In genomic region chr5:122996102-122996501, GRCh38 we compare ENCODE assay signal across 23 cellular contexts. TPM values are rescaled to one million over a fixed set of nuclear protein-coding genes. Genes with fewer than 3 reads are reported as not detected.
DNase-seq lines count a peak whose midpoint lies in the region; ATAC-seq, FAIRE-seq and TF ChIP-seq lines count a peak whose summit lies in the region.
"Had no signal": no experiment of that assay in that cellular context is flagged by ENCODE, and none has a peak within 500 bp of the region (broad histone marks: within the 10 kb centered on the region; RNA-seq: fewer than 3 reads in every experiment).

No MANE protein-coding gene starts in this region.

- H3K4me2 ChIP-seq in HepG2 (ENCODE audit: low read depth, low read length), result no peak overlapping the region
- H3K4me2 ChIP-seq: A549 had no signal

- TF ChIP-seq RAD21 in liver (IDR thresholded peaks at IDR 0.05) (peak in 1 of 2 donors; percentile 41), HepG2 (CRISPR knock-in tag; IDR thresholded peaks at IDR 0.05) (no peak)

- H2AFZ ChIP-seq in HepG2 (ENCODE audit: low read length), result no peak overlapping the region
- H2AFZ ChIP-seq: GM23248 had no signal

- in situ Hi-C loops in HepG2 (cut with HindIII; ENCODE audit: extremely low pct_ligation_motif_present, low pct_unique_long_range_greater_than_20kb), result no loop called here

- H3K4me3 ChIP-seq in liver (ENCODE audit: low read depth in 1 of 3, low read length in 3 of 3) (peak overlapping the region in 1 of 3 donors; percentile 12), HepG2 (replicated peaks in 1 of 3; ENCODE audit: insufficient read depth in 1 of 3, low read depth in 2 of 3, low read length in 3 of 3) (no peak overlapping the region)
- H3K4me3 ChIP-seq: A549, GM23248 had no signal

- no peak for TF ChIP-seq POLR2A in HepG2 (IDR thresholded peaks at IDR 0.05; ENCODE audit: insufficient read depth in 1 of 2, low read depth in 2 of 2, low read length in 2 of 2)

- 36% methylated on average over 3 of the region's 3 CpGs for WGBS in liver
- 91% methylated on average over 3 of the region's 3 CpGs for WGBS in HepG2 (ENCODE audit: low lambda C conversion rate)

- intact Hi-C loops in HepG2 (cut with micrococcal nuclease; ENCODE audit: unreplicated experiment), result no loop called here

- FAIRE-seq in HepG2 (lab: Jason Lieb, UNC), result no peak
- FAIRE-seq: A549, G401.6, GM12892, GM19239, H1 had no signal

- no TSS peak for BruUV-seq in HepG2 (replicated peaks; lab: Mats Ljungman, UMichigan)

- peak overlapping the region; percentile 42 to 68 for H3K27ac ChIP-seq in liver (ENCODE audit: low read depth in 1 of 2, low read length in 2 of 2)
- H3K27ac ChIP-seq in HepG2 (ENCODE audit: extremely low read length, insufficient read depth, low read length), result no peak overlapping the region
- H3K27ac ChIP-seq: A549, GM23248 had no signal

- DNase-seq in HepG2 (ENCODE audit: low spot score) (no peak), globus pallidus (ENCODE audit: low spot score) (peak; percentile 7), medulla oblongata (ENCODE audit: extremely low spot score) (peak; percentile 25), NCI-H510A (lab: John Stamatoyannopoulos, UW) (no peak)
- DNase-seq: 8988T; ACHN; AML-193; Calu3; CD4-positive, alpha-beta memory T cell; COR-L47; DMS53; DMS79 treated with DMSO at 0.1 percent for 48 hours; GM23248; H7 had no signal

- ATAC-seq in HepG2 (no peak), HG02885 (IDR thresholded peaks at IDR 0.05; ENCODE audit: poor library complexity, unreplicated experiment) (no peak), HG03342 (IDR thresholded peaks at IDR 0.05; ENCODE audit: unreplicated experiment) (no peak)
- ATAC-seq: A549, HCT116 had no signal

- H3K9ac ChIP-seq in liver (ENCODE audit: low read depth in 1 of 2, low read length in 2 of 2) (no peak overlapping the region), HepG2 (ENCODE audit: insufficient read depth, low read depth, low read length) (no peak overlapping the region)
- H3K9ac ChIP-seq: GM23248 had no signal

- H3K36me3 ChIP-seq in liver (ENCODE audit: control insufficient read depth in 4 of 4, insufficient read depth in 3 of 4, low read depth in 1 of 4, low read length in 3 of 4) (no peaks in the 10 kb centered on the region), HepG2 (replicated peaks in 1 of 2; ENCODE audit: control insufficient read depth in 1 of 2, insufficient read depth in 2 of 2, low read length in 2 of 2) (no peaks in the 10 kb centered on the region; a peak in 1 of 5 replicates)

- CTCF ChIA-PET in HepG2 (lab: Yijun Ruan, JAX; ENCODE audit: low intra/inter-chr PET ratio, low total read pairs), result no interaction called here

- no peaks in the 10 kb centered on the region for H3K9me3 ChIP-seq in liver (ENCODE audit: control insufficient read depth in 4 of 4, low read length in 3 of 4)
- H3K9me3 ChIP-seq in HepG2 (ENCODE audit: low read length), result no peaks in the 10 kb centered on the region
- H3K9me3 ChIP-seq: A549 had no signal

- H3K27me3 ChIP-seq in liver (ENCODE audit: control insufficient read depth in 4 of 4, insufficient read depth in 4 of 4, low read length in 3 of 4), result no peaks in the 10 kb centered on the region
- no peaks in the 10 kb centered on the region for H3K27me3 ChIP-seq in HepG2 (ENCODE audit: control insufficient read depth in 1 of 2, insufficient read depth in 2 of 2, low read length in 2 of 2)

- no peaks in the 10 kb centered on the region for H4K20me1 ChIP-seq in HepG2 (ENCODE audit: insufficient read depth, low read length)

- POLR2A ChIA-PET in HepG2 (lab: Yijun Ruan, JAX), result no interaction called here

- H3K4me1 ChIP-seq in liver (ENCODE audit: control insufficient read depth in 4 of 4, insufficient read depth in 4 of 4, low read length in 3 of 4) (peaks cover 0 to 9% (median 4%) of the 10 kb centered on the region in 4 donors), HepG2 (ENCODE audit: insufficient read depth, low read length) (no peaks in the 10 kb centered on the region)
- H3K4me1 ChIP-seq: A549 had no signal

- TF ChIP-seq CTCF in liver (IDR thresholded peaks at IDR 0.05; ENCODE audit: low read depth, low read length, missing input control) (no peak), HepG2 (CRISPR knock-in tag; IDR thresholded peaks at IDR 0.05) (no peak)

- TF ChIP-seq EP300 in HepG2 (IDR thresholded peaks at IDR 0.05; ENCODE audit: low read depth in 2 of 2, low read length in 2 of 2) (no peak), HepG2 (CRISPR knock-in tag; IDR thresholded peaks at IDR 0.05; ENCODE audit: borderline replicate concordance) (no peak)

- no peaks in the 10 kb centered on the region for H3K79me2 ChIP-seq in HepG2 (ENCODE audit: insufficient read depth, low read length)

TF ChIP-seq in liver, 16 proteins besides CTCF, POLR2A, EP300 and RAD21:
- no peak for TF ChIP-seq FOXA1 (IDR thresholded peaks at IDR 0.05)
- TF ChIP-seq SP1 (IDR thresholded peaks at IDR 0.05), result peak; percentile 12
- TF ChIP-seq YY1 (IDR thresholded peaks at IDR 0.05), result no peak
- TF ChIP-seq HNF4A (conservative IDR thresholded peaks at IDR 0.05), result peak in 1 of 2 donors; percentile 44
- no peak for TF ChIP-seq TAF1 (conservative IDR thresholded peaks at IDR 0.05)
TF ChIP-seq in liver: peak in this region for 2.

TF ChIP-seq in HepG2, 621 proteins besides CTCF, POLR2A, EP300 and RAD21 (continues in another document):
- TF ChIP-seq THAP9 (CRISPR knock-in tag; IDR thresholded peaks at IDR 0.05; ENCODE audit: borderline replicate concordance) (no peak), DZIP1 (CRISPR knock-in tag; IDR thresholded peaks at IDR 0.05) (no peak), CHCHD3 (CRISPR knock-in tag; IDR thresholded peaks at IDR 0.05) (no peak), ZNF124 (CRISPR knock-in tag; IDR thresholded peaks at IDR 0.05) (no peak)

RNA-seq across cellular contexts. Expression of gene PPIC, which starts 40.4 kb away (rescaled TPM):
- total RNA-seq in liver (10 to 100 TPM; 13.3 to 14.6 TPM), HepG2 (2016; rRNA removed; fragmentation: Illumina TruSeq; extraction: Trizol) (9.9 and 17.2 TPM in 2 replicates)
- polyA plus RNA-seq in liver (10 to 100 TPM; 20.0 to 26.3 TPM), HepG2 (2011; rRNA removed) (5.1 and 6.2 TPM in 2 replicates)
- 3.5 and 5.4 TPM in 2 replicates for total RNA-seq in HepG2 (2016; cell fraction: cytosol; rRNA removed; fragmentation: Illumina TruSeq; extraction: Trizol; ENCODE audit: low read depth)
- 11.5 and 18.9 TPM in 2 replicates for total RNA-seq in HepG2 (2016; cell fraction: insoluble cytoplasmic fraction; rRNA removed; fragmentation: Illumina TruSeq; extraction: Trizol)
- total RNA-seq in HepG2 (2016; cell fraction: membrane; rRNA removed; fragmentation: Illumina TruSeq; extraction: Trizol), result 6.8 and 8.3 TPM in 2 replicates
- 17.3 and 18.0 TPM in 2 replicates for total RNA-seq in HepG2 (2016; cell fraction: nucleus; rRNA removed; fragmentation: Illumina TruSeq; extraction: Trizol)
- polyA plus RNA-seq in HepG2 (2011; cell fraction: cytosol; rRNA removed), result 5.1 and 6.5 TPM in 2 replicates
- polyA plus RNA-seq in HepG2 (2011; cell fraction: nucleus; rRNA removed), result 3.0 and 3.7 TPM in 2 replicates
- 2.9 and 6.8 TPM in 2 replicates for polyA plus RNA-seq in HepG2 (2012)
- 5.5 and 6.1 TPM in 2 replicates for polyA plus RNA-seq in HepG2 (2016; cell fraction: cytosol; fragmentation: Illumina TruSeq; extraction: Trizol; ENCODE audit: low read depth)
- polyA plus RNA-seq in HepG2 (2016; cell fraction: insoluble cytoplasmic fraction; fragmentation: Illumina TruSeq; extraction: Trizol; ENCODE audit: low read depth), result 15.8 and 17.1 TPM in 2 replicates
- polyA plus RNA-seq in HepG2 (2016; cell fraction: membrane; fragmentation: Illumina TruSeq; extraction: Trizol; ENCODE audit: low read depth), result 8.5 and 8.7 TPM in 2 replicates
- 38.3 and 40.5 TPM in 2 replicates for polyA plus RNA-seq in HepG2 (2016; cell fraction: nucleus; fragmentation: Illumina TruSeq; extraction: Trizol; ENCODE audit: insufficient read depth, low read depth)
- polyA minus RNA-seq in HepG2 (2011; rRNA and poly(A)+ RNA removed; ENCODE audit: low replicate concordance), result 10.9 and 34.0 TPM in 2 replicates
- 3.0 and 3.1 TPM in 2 replicates for polyA minus RNA-seq in HepG2 (2011; cell fraction: cytosol; rRNA and poly(A)+ RNA removed)
- 3.3 and 4.0 TPM in 2 replicates for polyA minus RNA-seq in HepG2 (2011; cell fraction: nucleus; rRNA and poly(A)+ RNA removed)
- total RNA-seq: CD4-positive, alpha-beta memory T cell had no signal
- polyA plus RNA-seq: CD4-positive, alpha-beta memory T cell had no signal

Comparison
In these comparisons a context has a peak if more than half of its experiments do, and no peak if none do; other contexts are left out.
1. DNase-seq: peak in globus pallidus (single experiment) and medulla oblongata (single experiment); none in HepG2 (single experiment) and NCI-H510A (single experiment).